Comparison of ENCODE assay signal across 8 cellular contexts in the genomic region with DNA sequence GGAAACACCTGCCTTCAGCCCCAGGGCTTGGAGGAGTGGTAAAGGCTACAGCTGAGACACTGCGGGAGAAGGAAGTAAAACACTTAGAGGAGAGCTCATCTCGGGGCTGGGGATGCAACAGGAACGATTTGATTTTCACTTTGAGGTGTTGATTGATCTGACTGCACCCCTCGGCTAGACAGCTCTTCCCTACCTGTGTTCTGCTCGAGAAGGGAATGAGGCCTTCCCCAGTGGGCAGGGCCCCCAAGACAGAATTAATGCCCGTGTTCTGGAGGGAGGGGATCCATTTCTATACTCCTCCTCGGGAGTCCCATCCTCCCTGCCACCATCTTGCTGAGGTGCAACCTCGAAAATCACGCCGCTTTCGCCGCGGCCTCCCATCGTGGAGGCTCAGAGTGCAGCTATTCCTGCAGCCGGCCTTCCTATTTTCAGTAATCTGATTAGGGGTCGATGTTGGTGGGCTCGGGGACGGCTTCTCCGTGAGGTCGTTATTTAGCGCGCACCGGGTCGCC. TPM values are rescaled to one million over a fixed set of nuclear protein-coding genes. Genes with fewer than 3 reads are reported as not detected.
DNase-seq lines count a peak whose midpoint lies in the region; ATAC-seq and TF ChIP-seq lines count a peak whose summit lies in the region.

No MANE protein-coding gene starts in this region.

- DNase-seq in HL-60 (ENCODE audit: low read depth in 1 of 2, low spot score in 1 of 2) (peak in 1 of 2 experiments; percentile 60), WTC11 (ENCODE audit: low spot score) (no peak), glutamatergic neuron (no peak), occipital lobe (lab: John Stamatoyannopoulos, UW) (no peak), glomerular visceral epithelial cell (ENCODE audit: extremely low spot score) (no peak)

- H3K27ac Mint-ChIP-seq in WTC11: peak overlapping the region; percentile 94
- H3K27ac Mint-ChIP-seq in glutamatergic neuron (ENCODE audit: unreplicated experiment): peak overlapping the region; percentile 38

- H3K9me3 ChIP-seq in skeletal muscle satellite cell (replicated peaks; ENCODE audit: low read length): no peaks in the 10 kb centered on the region

- H3K4me3 ChIP-seq in HL-60 (replicated peaks; ENCODE audit: insufficient read depth, low read length) (peak overlapping the region; percentile 48), skeletal muscle satellite cell (ENCODE audit: low read length) (peak overlapping the region; percentile 81)

- H3K4me2 ChIP-seq in skeletal muscle satellite cell (ENCODE audit: low read length): peak overlapping the region; percentile 98

- TF ChIP-seq CTCF in HL-60 (IDR thresholded peaks at IDR 0.05; ENCODE audit: insufficient read depth, low read length) (no peak), WTC11 (IDR thresholded peaks at IDR 0.05) (no peak), glutamatergic neuron (IDR thresholded peaks at IDR 0.05; ENCODE audit: partially characterized antibody, unreplicated experiment) (no peak)

- CTCF ChIA-PET in WTC11 (lab: Charles Lee): interaction anchor here (0.7 to 1.6 kb wide), 7 partner anchors 9 to 141 kb away, joined by 3 to 6 read pairs (median 4); no protein-coding TSS in a partner anchor

- H3K27me3 ChIP-seq in HL-60 (ENCODE audit: insufficient read depth, poor library complexity, severe bottlenecking): no peaks in the 10 kb centered on the region
- H3K27me3 ChIP-seq in skeletal muscle satellite cell (ENCODE audit: control insufficient read depth, insufficient read depth, low read length): no peaks in the 10 kb centered on the region

- H3K36me3 Mint-ChIP-seq in WTC11: no peaks in the 10 kb centered on the region
- H3K36me3 Mint-ChIP-seq in glutamatergic neuron (ENCODE audit: unreplicated experiment): no peaks in the 10 kb centered on the region

- H3K4me1 Mint-ChIP-seq in WTC11: peaks cover 51% of the 10 kb centered on the region
- peaks cover 40% of the 10 kb centered on the region for H3K4me1 Mint-ChIP-seq in glutamatergic neuron (ENCODE audit: low read depth, unreplicated experiment)

- ATAC-seq in WTC11: no peak
- no peak for ATAC-seq in GM18907 (IDR thresholded peaks at IDR 0.05; ENCODE audit: unreplicated experiment)
- ATAC-seq in GM21528 (IDR thresholded peaks at IDR 0.05; ENCODE audit: low FRiP score, unreplicated experiment): no peak

- POLR2A ChIA-PET in WTC11 (lab: Charles Lee): interaction anchor here (0.6 to 1.4 kb wide), 5 partner anchors 30 to 1564 kb away, joined by 3 to 7 read pairs (median 3); no protein-coding TSS in a partner anchor

- peaks cover 36% of the 10 kb centered on the region for H3K27me3 Mint-ChIP-seq in WTC11 (ENCODE audit: low read depth)
- H3K27me3 Mint-ChIP-seq in glutamatergic neuron (ENCODE audit: unreplicated experiment): peaks cover 6% of the 10 kb centered on the region

- H3K4me3 Mint-ChIP-seq in WTC11 (peak overlapping the region; percentile 92), glutamatergic neuron (ENCODE audit: unreplicated experiment) (peak overlapping the region; percentile 92)

- no peaks in the 10 kb centered on the region for H3K9me3 Mint-ChIP-seq in WTC11
- peaks cover 9% of the 10 kb centered on the region for H3K9me3 Mint-ChIP-seq in glutamatergic neuron (ENCODE audit: unreplicated experiment)

- H3K27ac ChIP-seq in HL-60 (replicated peaks): no peak overlapping the region; the same call in 1 of the 2 replicates

- peak overlapping the region; percentile 84 for H3K9ac ChIP-seq in skeletal muscle satellite cell (ENCODE audit: low read depth, low read length)

- H3K4me1 ChIP-seq in skeletal muscle satellite cell (ENCODE audit: control insufficient read depth, insufficient read depth, low read length): peaks cover 37% of the 10 kb centered on the region

- peaks cover under 1% of the 10 kb centered on the region for H3K36me3 ChIP-seq in skeletal muscle satellite cell (ENCODE audit: insufficient read depth, low read length)

TF ChIP-seq in WTC11, 78 proteins besides CTCF, POLR2A, EP300 and RAD21 (continues in another document):
- no peak for TF ChIP-seq NFYB (CRISPR knock-in tag; conservative IDR thresholded peaks at IDR 0.05; ENCODE audit: low read depth)
- TF ChIP-seq ZNF671 (CRISPR knock-in tag; IDR thresholded peaks at IDR 0.05): no peak
- TF ChIP-seq, protein P1, sequence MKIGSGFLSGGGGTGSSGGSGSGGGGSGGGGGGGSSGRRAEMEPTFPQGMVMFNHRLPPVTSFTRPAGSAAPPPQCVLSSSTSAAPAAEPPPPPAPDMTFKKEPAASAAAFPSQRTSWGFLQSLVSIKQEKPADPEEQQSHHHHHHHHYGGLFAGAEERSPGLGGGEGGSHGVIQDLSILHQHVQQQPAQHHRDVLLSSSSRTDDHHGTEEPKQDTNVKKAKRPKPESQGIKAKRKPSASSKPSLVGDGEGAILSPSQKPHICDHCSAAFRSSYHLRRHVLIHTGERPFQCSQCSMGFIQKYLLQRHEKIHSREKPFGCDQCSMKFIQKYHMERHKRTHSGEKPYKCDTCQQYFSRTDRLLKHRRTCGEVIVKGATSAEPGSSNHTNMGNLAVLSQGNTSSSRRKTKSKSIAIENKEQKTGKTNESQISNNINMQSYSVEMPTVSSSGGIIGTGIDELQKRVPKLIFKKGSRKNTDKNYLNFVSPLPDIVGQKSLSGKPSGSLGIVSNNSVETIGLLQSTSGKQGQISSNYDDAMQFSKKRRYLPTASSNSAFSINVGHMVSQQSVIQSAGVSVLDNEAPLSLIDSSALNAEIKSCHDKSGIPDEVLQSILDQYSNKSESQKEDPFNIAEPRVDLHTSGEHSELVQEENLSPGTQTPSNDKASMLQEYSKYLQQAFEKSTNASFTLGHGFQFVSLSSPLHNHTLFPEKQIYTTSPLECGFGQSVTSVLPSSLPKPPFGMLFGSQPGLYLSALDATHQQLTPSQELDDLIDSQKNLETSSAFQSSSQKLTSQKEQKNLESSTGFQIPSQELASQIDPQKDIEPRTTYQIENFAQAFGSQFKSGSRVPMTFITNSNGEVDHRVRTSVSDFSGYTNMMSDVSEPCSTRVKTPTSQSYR (CRISPR knock-in tag; IDR thresholded peaks at IDR 0.05): no peak
- TF ChIP-seq, protein P2, sequence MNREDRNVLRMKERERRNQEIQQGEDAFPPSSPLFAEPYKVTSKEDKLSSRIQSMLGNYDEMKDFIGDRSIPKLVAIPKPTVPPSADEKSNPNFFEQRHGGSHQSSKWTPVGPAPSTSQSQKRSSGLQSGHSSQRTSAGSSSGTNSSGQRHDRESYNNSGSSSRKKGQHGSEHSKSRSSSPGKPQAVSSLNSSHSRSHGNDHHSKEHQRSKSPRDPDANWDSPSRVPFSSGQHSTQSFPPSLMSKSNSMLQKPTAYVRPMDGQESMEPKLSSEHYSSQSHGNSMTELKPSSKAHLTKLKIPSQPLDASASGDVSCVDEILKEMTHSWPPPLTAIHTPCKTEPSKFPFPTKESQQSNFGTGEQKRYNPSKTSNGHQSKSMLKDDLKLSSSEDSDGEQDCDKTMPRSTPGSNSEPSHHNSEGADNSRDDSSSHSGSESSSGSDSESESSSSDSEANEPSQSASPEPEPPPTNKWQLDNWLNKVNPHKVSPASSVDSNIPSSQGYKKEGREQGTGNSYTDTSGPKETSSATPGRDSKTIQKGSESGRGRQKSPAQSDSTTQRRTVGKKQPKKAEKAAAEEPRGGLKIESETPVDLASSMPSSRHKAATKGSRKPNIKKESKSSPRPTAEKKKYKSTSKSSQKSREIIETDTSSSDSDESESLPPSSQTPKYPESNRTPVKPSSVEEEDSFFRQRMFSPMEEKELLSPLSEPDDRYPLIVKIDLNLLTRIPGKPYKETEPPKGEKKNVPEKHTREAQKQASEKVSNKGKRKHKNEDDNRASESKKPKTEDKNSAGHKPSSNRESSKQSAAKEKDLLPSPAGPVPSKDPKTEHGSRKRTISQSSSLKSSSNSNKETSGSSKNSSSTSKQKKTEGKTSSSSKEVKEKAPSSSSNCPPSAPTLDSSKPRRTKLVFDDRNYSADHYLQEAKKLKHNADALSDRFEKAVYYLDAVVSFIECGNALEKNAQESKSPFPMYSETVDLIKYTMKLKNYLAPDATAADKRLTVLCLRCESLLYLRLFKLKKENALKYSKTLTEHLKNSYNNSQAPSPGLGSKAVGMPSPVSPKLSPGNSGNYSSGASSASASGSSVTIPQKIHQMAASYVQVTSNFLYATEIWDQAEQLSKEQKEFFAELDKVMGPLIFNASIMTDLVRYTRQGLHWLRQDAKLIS (CRISPR knock-in tag; IDR thresholded peaks at IDR 0.05; ENCODE audit: borderline replicate concordance): no peak
- TF ChIP-seq, protein P3, sequence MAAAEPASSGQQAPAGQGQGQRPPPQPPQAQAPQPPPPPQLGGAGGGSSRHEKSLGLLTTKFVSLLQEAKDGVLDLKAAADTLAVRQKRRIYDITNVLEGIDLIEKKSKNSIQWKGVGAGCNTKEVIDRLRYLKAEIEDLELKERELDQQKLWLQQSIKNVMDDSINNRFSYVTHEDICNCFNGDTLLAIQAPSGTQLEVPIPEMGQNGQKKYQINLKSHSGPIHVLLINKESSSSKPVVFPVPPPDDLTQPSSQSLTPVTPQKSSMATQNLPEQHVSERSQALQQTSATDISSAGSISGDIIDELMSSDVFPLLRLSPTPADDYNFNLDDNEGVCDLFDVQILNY (CRISPR knock-in tag; IDR thresholded peaks at IDR 0.05): no peak
- no peak for TF ChIP-seq NR3C1 (CRISPR knock-in tag; conservative IDR thresholded peaks at IDR 0.05; ENCODE audit: low read depth)
- no peak for TF ChIP-seq ETV6 (CRISPR knock-in tag; IDR thresholded peaks at IDR 0.05)
- TF ChIP-seq, protein P4, sequence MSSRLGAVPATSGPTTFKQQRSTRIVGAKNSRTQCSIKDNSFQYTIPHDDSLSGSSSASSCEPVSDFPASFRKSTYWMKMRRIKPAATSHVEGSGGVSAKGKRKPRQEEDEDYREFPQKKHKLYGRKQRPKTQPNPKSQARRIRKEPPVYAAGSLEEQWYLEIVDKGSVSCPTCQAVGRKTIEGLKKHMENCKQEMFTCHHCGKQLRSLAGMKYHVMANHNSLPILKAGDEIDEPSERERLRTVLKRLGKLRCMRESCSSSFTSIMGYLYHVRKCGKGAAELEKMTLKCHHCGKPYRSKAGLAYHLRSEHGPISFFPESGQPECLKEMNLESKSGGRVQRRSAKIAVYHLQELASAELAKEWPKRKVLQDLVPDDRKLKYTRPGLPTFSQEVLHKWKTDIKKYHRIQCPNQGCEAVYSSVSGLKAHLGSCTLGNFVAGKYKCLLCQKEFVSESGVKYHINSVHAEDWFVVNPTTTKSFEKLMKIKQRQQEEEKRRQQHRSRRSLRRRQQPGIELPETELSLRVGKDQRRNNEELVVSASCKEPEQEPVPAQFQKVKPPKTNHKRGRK (CRISPR knock-in tag; IDR thresholded peaks at IDR 0.05; ENCODE audit: borderline replicate concordance): no peak
- TF ChIP-seq CBFB (CRISPR knock-in tag; IDR thresholded peaks at IDR 0.05; ENCODE audit: low read depth): no peak
- TF ChIP-seq NFATC4 (CRISPR knock-in tag; IDR thresholded peaks at IDR 0.05): no peak

RNA-seq across cellular contexts. Expression of a gene that starts 2.4 kb away (rescaled TPM):
- total RNA-seq in WTC11 (2021): 18.5 to 22.1 TPM (median 19.1 TPM) in 3 replicates
- total RNA-seq in glutamatergic neuron (ENCODE audit: unreplicated experiment): 17.4 TPM
- total RNA-seq in skeletal muscle satellite cell (2012; rRNA removed): 205 and 257 TPM in 2 replicates
- 35.2 TPM for total RNA-seq in occipital lobe
